Comparison of ENCODE assay signal across 1 cellular context in the genomic region with DNA sequence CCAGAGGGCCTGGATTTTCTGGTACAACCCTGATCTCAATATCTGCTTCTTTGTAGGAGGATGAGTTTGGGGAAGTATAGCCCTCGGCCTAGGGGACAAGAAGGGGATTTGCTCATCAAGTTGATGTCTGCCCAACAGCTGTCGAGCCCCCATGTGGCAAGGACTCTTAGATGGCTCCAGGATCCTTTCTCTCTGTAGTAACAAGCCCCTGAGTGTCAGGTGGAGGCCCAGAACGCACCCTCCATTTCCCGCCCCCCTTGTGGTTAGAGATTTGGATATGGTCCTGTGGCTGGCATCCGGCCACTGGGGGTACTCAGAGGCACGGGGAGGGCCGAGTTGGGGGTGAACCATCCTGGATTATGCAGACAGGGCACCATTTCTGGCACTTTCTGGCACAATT.
TF ChIP-seq lines count a peak whose summit lies in the region.

No MANE protein-coding gene starts in this region.

TF ChIP-seq in GM12878, 131 proteins besides CTCF, POLR2A, EP300 and RAD21 (continued from another document):
- TF ChIP-seq, protein P1, sequence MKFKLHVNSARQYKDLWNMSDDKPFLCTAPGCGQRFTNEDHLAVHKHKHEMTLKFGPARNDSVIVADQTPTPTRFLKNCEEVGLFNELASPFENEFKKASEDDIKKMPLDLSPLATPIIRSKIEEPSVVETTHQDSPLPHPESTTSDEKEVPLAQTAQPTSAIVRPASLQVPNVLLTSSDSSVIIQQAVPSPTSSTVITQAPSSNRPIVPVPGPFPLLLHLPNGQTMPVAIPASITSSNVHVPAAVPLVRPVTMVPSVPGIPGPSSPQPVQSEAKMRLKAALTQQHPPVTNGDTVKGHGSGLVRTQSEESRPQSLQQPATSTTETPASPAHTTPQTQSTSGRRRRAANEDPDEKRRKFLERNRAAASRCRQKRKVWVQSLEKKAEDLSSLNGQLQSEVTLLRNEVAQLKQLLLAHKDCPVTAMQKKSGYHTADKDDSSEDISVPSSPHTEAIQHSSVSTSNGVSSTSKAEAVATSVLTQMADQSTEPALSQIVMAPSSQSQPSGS (IDR thresholded peaks at IDR 0.05; ENCODE audit: low read length): no peak
- TF ChIP-seq RUNX3 (IDR thresholded peaks at IDR 0.05; ENCODE audit: low read length): peak; percentile 38
- TF ChIP-seq, protein P2, sequence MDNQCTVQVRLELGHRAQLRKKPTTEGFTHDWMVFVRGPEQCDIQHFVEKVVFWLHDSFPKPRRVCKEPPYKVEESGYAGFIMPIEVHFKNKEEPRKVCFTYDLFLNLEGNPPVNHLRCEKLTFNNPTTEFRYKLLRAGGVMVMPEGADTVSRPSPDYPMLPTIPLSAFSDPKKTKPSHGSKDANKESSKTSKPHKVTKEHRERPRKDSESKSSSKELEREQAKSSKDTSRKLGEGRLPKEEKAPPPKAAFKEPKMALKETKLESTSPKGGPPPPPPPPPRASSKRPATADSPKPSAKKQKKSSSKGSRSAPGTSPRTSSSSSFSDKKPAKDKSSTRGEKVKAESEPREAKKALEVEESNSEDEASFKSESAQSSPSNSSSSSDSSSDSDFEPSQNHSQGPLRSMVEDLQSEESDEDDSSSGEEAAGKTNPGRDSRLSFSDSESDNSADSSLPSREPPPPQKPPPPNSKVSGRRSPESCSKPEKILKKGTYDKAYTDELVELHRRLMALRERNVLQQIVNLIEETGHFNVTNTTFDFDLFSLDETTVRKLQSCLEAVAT (IDR thresholded peaks at IDR 0.05): no peak
- TF ChIP-seq, protein P3, sequence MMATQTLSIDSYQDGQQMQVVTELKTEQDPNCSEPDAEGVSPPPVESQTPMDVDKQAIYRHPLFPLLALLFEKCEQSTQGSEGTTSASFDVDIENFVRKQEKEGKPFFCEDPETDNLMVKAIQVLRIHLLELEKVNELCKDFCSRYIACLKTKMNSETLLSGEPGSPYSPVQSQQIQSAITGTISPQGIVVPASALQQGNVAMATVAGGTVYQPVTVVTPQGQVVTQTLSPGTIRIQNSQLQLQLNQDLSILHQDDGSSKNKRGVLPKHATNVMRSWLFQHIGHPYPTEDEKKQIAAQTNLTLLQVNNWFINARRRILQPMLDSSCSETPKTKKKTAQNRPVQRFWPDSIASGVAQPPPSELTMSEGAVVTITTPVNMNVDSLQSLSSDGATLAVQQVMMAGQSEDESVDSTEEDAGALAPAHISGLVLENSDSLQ (IDR thresholded peaks at IDR 0.05): no peak
- no peak for TF ChIP-seq GATAD2B (conservative IDR thresholded peaks at IDR 0.05; ENCODE audit: low read depth)
- no peak for TF ChIP-seq SP1 (IDR thresholded peaks at IDR 0.05; ENCODE audit: low read depth, low read length)
- TF ChIP-seq, protein P4, sequence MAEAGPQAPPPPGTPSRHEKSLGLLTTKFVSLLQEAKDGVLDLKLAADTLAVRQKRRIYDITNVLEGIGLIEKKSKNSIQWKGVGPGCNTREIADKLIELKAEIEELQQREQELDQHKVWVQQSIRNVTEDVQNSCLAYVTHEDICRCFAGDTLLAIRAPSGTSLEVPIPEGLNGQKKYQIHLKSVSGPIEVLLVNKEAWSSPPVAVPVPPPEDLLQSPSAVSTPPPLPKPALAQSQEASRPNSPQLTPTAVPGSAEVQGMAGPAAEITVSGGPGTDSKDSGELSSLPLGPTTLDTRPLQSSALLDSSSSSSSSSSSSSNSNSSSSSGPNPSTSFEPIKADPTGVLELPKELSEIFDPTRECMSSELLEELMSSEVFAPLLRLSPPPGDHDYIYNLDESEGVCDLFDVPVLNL (IDR thresholded peaks at IDR 0.05; ENCODE audit: low read depth, low read length): no peak
